Comparison of ENCODE assay signal across 1 cellular context in genomic region chr14:70641548-70642312, GRCh38.
TF ChIP-seq lines count a peak whose summit lies in the region.

Gene TTC9 (plus strand): TSS chr14:70641916. CDS start chr14:70642130, 214 bp downstream.

TF ChIP-seq in HEK293, 187 proteins besides CTCF, POLR2A, EP300 and RAD21 (continued from another document):
- no peak for TF ChIP-seq ZNF18 (tag by site-specific recombination; IDR thresholded peaks at IDR 0.05)
- no peak for TF ChIP-seq ZNF843 (tag by site-specific recombination; IDR thresholded peaks at IDR 0.05)
- TF ChIP-seq ZNF48 (tag by site-specific recombination; IDR thresholded peaks at IDR 0.05), result no peak
- no peak for TF ChIP-seq BCL6B (tag by site-specific recombination; IDR thresholded peaks at IDR 0.05)
- TF ChIP-seq ZNF701 (tag by site-specific recombination; IDR thresholded peaks at IDR 0.05), result no peak
- no peak for TF ChIP-seq KLF17 (tag by site-specific recombination; IDR thresholded peaks at IDR 0.05)
- TF ChIP-seq KLF16 (tag by site-specific recombination; IDR thresholded peaks at IDR 0.05), result no peak
- no peak for TF ChIP-seq KLF8 (tag by site-specific recombination; IDR thresholded peaks at IDR 0.05)
- TF ChIP-seq PATZ1 (tag by site-specific recombination; IDR thresholded peaks at IDR 0.05), result peak; percentile 77
- peak; percentile 37; the same call in 1 of the 2 replicates for TF ChIP-seq KLF9 (tag by site-specific recombination; IDR thresholded peaks at IDR 0.05; ENCODE audit: low read depth)
- no peak for TF ChIP-seq FEZF1 (tag by site-specific recombination; IDR thresholded peaks at IDR 0.05)
- no peak for TF ChIP-seq ZNF23 (tag by site-specific recombination; IDR thresholded peaks at IDR 0.05; ENCODE audit: borderline replicate concordance)
- TF ChIP-seq GLIS1 (tag by site-specific recombination; IDR thresholded peaks at IDR 0.05), result no peak
- no peak for TF ChIP-seq ZNF248 (tag by site-specific recombination; IDR thresholded peaks at IDR 0.05)
- TF ChIP-seq GLIS2 (tag by site-specific recombination; IDR thresholded peaks at IDR 0.05), result peak; percentile 15; the same call in 1 of the 2 replicates
- TF ChIP-seq MYNN (tag by site-specific recombination; IDR thresholded peaks at IDR 0.05; ENCODE audit: borderline replicate concordance), result no peak
- TF ChIP-seq ZSCAN23 (tag by site-specific recombination; IDR thresholded peaks at IDR 0.05), result no peak
- 0 out of 2 replicates have a peak, but pooled peaks have one; percentile 21 for TF ChIP-seq ZNF76 (tag by site-specific recombination; IDR thresholded peaks at IDR 0.05; ENCODE audit: borderline replicate concordance, low read depth)
- TF ChIP-seq ZNF398 (tag by site-specific recombination; IDR thresholded peaks at IDR 0.05), result peak; percentile 94
- TF ChIP-seq ZNF560 (tag by site-specific recombination; IDR thresholded peaks at IDR 0.05; ENCODE audit: borderline replicate concordance), result no peak
- peak; percentile 93 for TF ChIP-seq ZSCAN4 (tag by site-specific recombination; IDR thresholded peaks at IDR 0.05)
- 0 out of 2 replicates have a peak, but pooled peaks have one; percentile 9 for TF ChIP-seq ZBTB10 (tag by site-specific recombination; IDR thresholded peaks at IDR 0.05)
- TF ChIP-seq ZBTB48 (tag by site-specific recombination; IDR thresholded peaks at IDR 0.05), result no peak
- no peak for TF ChIP-seq WT1 (tag by site-specific recombination; IDR thresholded peaks at IDR 0.05)
- TF ChIP-seq ZNF623 (tag by site-specific recombination; IDR thresholded peaks at IDR 0.05), result no peak
- TF ChIP-seq ZNF777 (tag by site-specific recombination; IDR thresholded peaks at IDR 0.05; ENCODE audit: borderline replicate concordance), result 0 out of 2 replicates have a peak, but pooled peaks have one; percentile 8
- no peak for TF ChIP-seq ZNF837 (tag by site-specific recombination; IDR thresholded peaks at IDR 0.05)
- no peak for TF ChIP-seq ZNF624 (tag by site-specific recombination; IDR thresholded peaks at IDR 0.05)
- peak; percentile 57 for TF ChIP-seq EGR2 (tag by site-specific recombination; IDR thresholded peaks at IDR 0.05; ENCODE audit: low read depth)
- TF ChIP-seq KLF1 (tag by site-specific recombination; IDR thresholded peaks at IDR 0.05), result 0 out of 2 replicates have a peak, but pooled peaks have one; percentile 24
- TF ChIP-seq ZFHX2 (tag by site-specific recombination; conservative IDR thresholded peaks at IDR 0.05), result peak; percentile 48
